Comparison of ENCODE assay signal across 1 cellular context in genomic region chr15:98853161-98853560, GRCh38.
TF ChIP-seq lines count a peak whose summit lies in the region.

No MANE protein-coding gene starts in this region.

TF ChIP-seq in H1, 55 proteins besides CTCF, POLR2A, EP300 and RAD21 (continued from another document):
- TF ChIP-seq CHD7 (IDR thresholded peaks at IDR 0.05; ENCODE audit: insufficient replicate concordance, low read length): no peak
- 0 out of 2 replicates have a peak, but pooled peaks have one; percentile 9 for TF ChIP-seq BACH1 (IDR thresholded peaks at IDR 0.05; ENCODE audit: low read length)
- no peak for TF ChIP-seq SIX5 (IDR thresholded peaks at IDR 0.05; ENCODE audit: low read depth, low read length)
TF ChIP-seq in H1: peak in this region for 5.
